Comparison of ENCODE assay signal across 1 cellular context in the genomic region with DNA sequence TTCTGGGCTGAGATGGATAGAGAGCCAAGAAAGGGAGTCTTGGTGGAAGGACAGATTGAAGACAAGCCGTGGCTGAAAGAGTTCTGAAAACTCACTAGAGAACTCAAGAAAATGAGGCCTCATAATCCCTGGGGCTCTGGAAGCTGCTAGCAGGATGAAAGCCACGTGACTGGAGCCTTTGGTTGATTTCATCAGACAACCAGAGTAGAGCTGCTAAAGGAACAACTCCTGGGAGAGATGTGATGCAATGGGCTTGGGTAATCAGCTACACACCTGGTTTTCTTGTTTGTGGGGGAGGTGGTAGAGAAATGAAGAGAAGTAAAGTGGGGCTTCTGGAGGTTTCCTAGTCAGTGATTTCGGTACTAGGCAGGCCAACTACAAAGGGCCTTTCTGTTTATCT.
TF ChIP-seq lines count a peak whose summit lies in the region.

No MANE protein-coding gene starts in this region.

TF ChIP-seq in IMR-90, 13 proteins besides CTCF, POLR2A, EP300 and RAD21:
- TF ChIP-seq MAFK (IDR thresholded peaks at IDR 0.05; ENCODE audit: low read depth, low read length), result no peak
- no peak for TF ChIP-seq CHD1 (IDR thresholded peaks at IDR 0.05; ENCODE audit: low read depth, low read length)
- no peak for TF ChIP-seq BHLHE40 (IDR thresholded peaks at IDR 0.05; ENCODE audit: low read depth, low read length)
- TF ChIP-seq NFE2L2 (IDR thresholded peaks at IDR 0.05; ENCODE audit: low read depth, low read length), result no peak
- TF ChIP-seq FOS (IDR thresholded peaks at IDR 0.05; ENCODE audit: low read depth, low read length), result no peak
- TF ChIP-seq, protein P1, sequence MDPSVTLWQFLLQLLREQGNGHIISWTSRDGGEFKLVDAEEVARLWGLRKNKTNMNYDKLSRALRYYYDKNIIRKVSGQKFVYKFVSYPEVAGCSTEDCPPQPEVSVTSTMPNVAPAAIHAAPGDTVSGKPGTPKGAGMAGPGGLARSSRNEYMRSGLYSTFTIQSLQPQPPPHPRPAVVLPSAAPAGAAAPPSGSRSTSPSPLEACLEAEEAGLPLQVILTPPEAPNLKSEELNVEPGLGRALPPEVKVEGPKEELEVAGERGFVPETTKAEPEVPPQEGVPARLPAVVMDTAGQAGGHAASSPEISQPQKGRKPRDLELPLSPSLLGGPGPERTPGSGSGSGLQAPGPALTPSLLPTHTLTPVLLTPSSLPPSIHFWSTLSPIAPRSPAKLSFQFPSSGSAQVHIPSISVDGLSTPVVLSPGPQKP (IDR thresholded peaks at IDR 0.05; ENCODE audit: borderline replicate concordance, low read depth, low read length), result no peak
- no peak for TF ChIP-seq RCOR1 (IDR thresholded peaks at IDR 0.05; ENCODE audit: insufficient replicate concordance, low read length)
- TF ChIP-seq CEBPB (IDR thresholded peaks at IDR 0.05; ENCODE audit: low read depth, low read length), result no peak
- TF ChIP-seq MAZ (IDR thresholded peaks at IDR 0.05; ENCODE audit: borderline replicate concordance, low read depth, low read length), result no peak
- TF ChIP-seq, protein P2, sequence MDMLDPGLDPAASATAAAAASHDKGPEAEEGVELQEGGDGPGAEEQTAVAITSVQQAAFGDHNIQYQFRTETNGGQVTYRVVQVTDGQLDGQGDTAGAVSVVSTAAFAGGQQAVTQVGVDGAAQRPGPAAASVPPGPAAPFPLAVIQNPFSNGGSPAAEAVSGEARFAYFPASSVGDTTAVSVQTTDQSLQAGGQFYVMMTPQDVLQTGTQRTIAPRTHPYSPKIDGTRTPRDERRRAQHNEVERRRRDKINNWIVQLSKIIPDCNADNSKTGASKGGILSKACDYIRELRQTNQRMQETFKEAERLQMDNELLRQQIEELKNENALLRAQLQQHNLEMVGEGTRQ (IDR thresholded peaks at IDR 0.05; ENCODE audit: low read depth, low read length), result no peak
